Comparison of ENCODE assay signal across 34 cellular contexts in genomic region chr18:78948707-78949106, GRCh38. TPM values are rescaled to one million over a fixed set of nuclear protein-coding genes. Genes with fewer than 3 reads are reported as not detected.
"Had no signal": no experiment of that assay in that cellular context is flagged by ENCODE, and none has a peak within 500 bp of the region (broad histone marks: within the 10 kb centered on the region; RNA-seq: fewer than 3 reads in every experiment).

No MANE protein-coding gene starts in this region.

- H3K36me3 Mint-ChIP-seq: activated naive CD8-positive, alpha-beta T cell; T-cell had no signal

- H3K36me3 ChIP-seq: brain microvascular endothelial cell, esophagus muscularis mucosa, gastrocnemius medialis, WERI-Rb-1 had no signal

- H3K4me1 ChIP-seq: esophagus muscularis mucosa, foreskin keratinocyte, gastrocnemius medialis had no signal

- H3K9me3 ChIP-seq: esophagus muscularis mucosa, gastrocnemius medialis had no signal

- H3K27ac ChIP-seq: brain microvascular endothelial cell, coronary artery, dorsolateral prefrontal cortex, esophagus muscularis mucosa, foreskin keratinocyte, gastrocnemius medialis, WERI-Rb-1 had no signal

- H3K4me1 Mint-ChIP-seq: activated B cell treated with CpG ODN at 0.5 μM for 24 hours; activated T-helper 17 cell treated with anti-CD3 and anti-CD28 coated beads, Interleukin-2, amount 50 U/mL, for 72 hours; central memory CD8-positive, alpha-beta T cell; endodermal cell; T-cell had no signal

- H3K27ac Mint-ChIP-seq: activated B cell treated with CpG ODN at 0.5 μM for 24 hours; activated CD8-positive, alpha-beta T cell treated with anti-CD3 and anti-CD28 coated beads for 36 hours; activated naive CD8-positive, alpha-beta T cell; activated T-helper 17 cell treated with anti-CD3 and anti-CD28 coated beads, Interleukin-2, amount 50 U/mL, for 72 hours; dendritic cell treated with granulocyte-macrophage colony-stimulating factor and Interleukin-4, amounts not matched to agents 40 ng/mL and 50 ng/mL, for 4 days; endodermal cell; T-cell; T-helper 1 cell treated with Interleukin-12 subunit alpha and Interleukin-12 subunit beta and Interleukin-4 antibody, amounts not matched to agents 30 μg/mL and 1 μg/mL, for 36 hours had no signal

- ATAC-seq: activated CD4-positive, CD25-positive, alpha-beta regulatory T cell treated with anti-CD3 and anti-CD28 coated beads, Interleukin-2, amount 50 U/mL, for 24 hours; activated CD8-positive, alpha-beta T cell treated with anti-CD3 and anti-CD28 coated beads for 36 hours; activated T-cell treated with anti-CD3 and anti-CD28 coated beads, Interleukin-2, amount 50 U/mL, for 4 hours; activated T-helper 17 cell treated with anti-CD3 and anti-CD28 coated beads, Interleukin-2, amount 50 U/mL, for 72 hours; foreskin keratinocyte; gastrocnemius medialis; T-cell had no signal

- DNase-seq: activated B cell treated with CpG ODN at 0.5 μM for 24 hours; activated CD4-positive, alpha-beta T cell treated with anti-CD3 and anti-CD28 coated beads for 48 hours; activated CD4-positive, alpha-beta T cell treated with anti-CD3 and anti-CD28 coated beads, Interleukin-2, amount 50 U/mL, for 1 hour; activated CD4-positive, alpha-beta T cell treated with anti-CD3 and anti-CD28 coated beads, Interleukin-2, amount 50 U/mL, for 48 hours; activated CD8-positive, alpha-beta memory T cell treated with anti-CD3 and anti-CD28 coated beads for 24 hours; activated CD8-positive, alpha-beta T cell treated with anti-CD3 and anti-CD28 coated beads for 36 hours; activated effector memory CD4-positive, alpha-beta T cell treated with Interleukin-2 at 50 U/mL for 16 hours; activated gamma-delta T cell treated with Interleukin-2 at 50 U/mL for 16 hours; activated naive CD4-positive, alpha-beta T cell treated with anti-CD3 and anti-CD28 coated beads, Interleukin-2, amount 50 U/mL, for 16 hours; activated naive CD4-positive, alpha-beta T cell treated with Interleukin-2 at 50 U/mL for 16 hours; activated T-cell treated with anti-CD3 and anti-CD28 coated beads, Interleukin-2, amount 50 U/mL, for 4 hours; amniotic stem cell; anterior cingulate cortex; brain microvascular endothelial cell; dorsolateral prefrontal cortex; effector memory CD4-positive, alpha-beta T cell; endodermal cell; erythroblast; foreskin keratinocyte; gastrocnemius medialis; glutamatergic neuron; T-cell; T1000; WERI-Rb-1 had no signal

- H3K4me3 Mint-ChIP-seq: activated B cell treated with CpG ODN at 0.5 μM for 24 hours; activated CD8-positive, alpha-beta T cell treated with anti-CD3 and anti-CD28 coated beads for 36 hours; activated naive CD8-positive, alpha-beta T cell; activated T-cell treated with anti-CD3 and anti-CD28 coated beads, Interleukin-2, amount 50 U/mL, for 4 hours; activated T-helper 17 cell treated with anti-CD3 and anti-CD28 coated beads, Interleukin-2, amount 50 U/mL, for 72 hours; central memory CD8-positive, alpha-beta T cell; dendritic cell treated with granulocyte-macrophage colony-stimulating factor and Interleukin-4, amounts not matched to agents 40 ng/mL and 50 ng/mL, for 4 days; endodermal cell; T-cell; T-helper 1 cell treated with Interleukin-12 subunit alpha and Interleukin-12 subunit beta and Interleukin-4 antibody, amounts not matched to agents 30 μg/mL and 1 μg/mL, for 36 hours had no signal

- H3K9me3 Mint-ChIP-seq: activated T-helper 17 cell treated with anti-CD3 and anti-CD28 coated beads, Interleukin-2, amount 50 U/mL, for 72 hours; central memory CD8-positive, alpha-beta T cell had no signal

- H3K4me3 ChIP-seq: coronary artery, dorsolateral prefrontal cortex, esophagus muscularis mucosa, gastrocnemius medialis had no signal

- H3K27me3 ChIP-seq: brain microvascular endothelial cell, foreskin keratinocyte had no signal

RNA-seq across cellular contexts. Expression of gene SALL3, which starts 30.9 kb away (rescaled TPM):
- total RNA-seq: activated B cell treated with CpG ODN at 0.5 μM for 24 hours; activated CD8-positive, alpha-beta T cell treated with anti-CD3 and anti-CD28 coated beads for 36 hours; activated T-cell treated with anti-CD3 and anti-CD28 coated beads, Interleukin-2, amount 50 U/mL, for 4 hours; activated T-helper 17 cell treated with anti-CD3 and anti-CD28 coated beads, Interleukin-2, amount 50 U/mL, for 72 hours; bronchial epithelial cell; esophagus muscularis mucosa; foreskin keratinocyte; gastrocnemius medialis; T-helper 2 cell treated with Interferon-gamma antibody and Interleukin-4, amounts not matched to agents 100 ng/mL and 5 ng/mL, for 36 hours had no signal
- polyA plus RNA-seq: foreskin keratinocyte had no signal
